In genomic region chr12:16613199-16613598, GRCh38 we compare ENCODE assay signal across 1 cellular context.
TF ChIP-seq lines count a peak whose summit lies in the region.

No MANE protein-coding gene starts in this region.

TF ChIP-seq in GM23338, 12 proteins besides CTCF, POLR2A, EP300 and RAD21 (continued from another document):
- TF ChIP-seq ZNF462 (CRISPR knock-in tag; IDR thresholded peaks at IDR 0.05) (no peak), REST (IDR thresholded peaks at IDR 0.05; ENCODE audit: unreplicated experiment) (no peak), ZNF331 (CRISPR knock-in tag; IDR thresholded peaks at IDR 0.05; ENCODE audit: low read depth) (no peak), ETS1 (IDR thresholded peaks at IDR 0.05) (no peak), NANOG (IDR thresholded peaks at IDR 0.05; ENCODE audit: borderline replicate concordance) (no peak), EZH2 (IDR thresholded peaks at IDR 0.05; ENCODE audit: low read depth, unreplicated experiment) (no peak)
